8 cellular contexts compared by ENCODE assay signal in genomic region chr1:53944469-53945182, GRCh38. TPM values are rescaled to one million over a fixed set of nuclear protein-coding genes. Genes with fewer than 3 reads are reported as not detected.
DNase-seq lines count a peak whose midpoint lies in the region; ATAC-seq, FAIRE-seq and TF ChIP-seq lines count a peak whose summit lies in the region.

No MANE protein-coding gene starts in this region.

- TF ChIP-seq RAD21 in K562 (CRISPR knock-in tag; conservative IDR thresholded peaks at IDR 0.05 in 1 of 2, IDR thresholded peaks at IDR 0.05 in 1 of 2), result no peak

- H3K9me1 ChIP-seq in K562 (ENCODE audit: control insufficient read depth, insufficient read depth, low read length), result no peaks in the 10 kb centered on the region

- H3K79me2 ChIP-seq in K562 (ENCODE audit: control insufficient read depth, insufficient read depth, low read length), result peaks cover 88% of the 10 kb centered on the region

- no peaks in the 10 kb centered on the region for H3K9me3 ChIP-seq in BLaER1 treated with 17β-estradiol and CSF1 and Interleukin-3, amounts not matched to agents 10 nM and 100 nM (replicated peaks in 1 of 11)
- H3K9me3 ChIP-seq in HUES48 (ENCODE audit: control insufficient read depth, insufficient read depth, low read length) (no peaks in the 10 kb centered on the region), K562 (replicated peaks; ENCODE audit: control insufficient read depth, insufficient read depth, low read depth, low read length) (no peaks in the 10 kb centered on the region), right lobe of liver (no peaks in the 10 kb centered on the region), upper lobe of right lung (no peaks in the 10 kb centered on the region)

- BruUV-seq in K562 (replicated peaks; lab: Mats Ljungman, UMichigan), result TSS peak; percentile 55

- H3K9ac ChIP-seq in BLaER1 treated with 17β-estradiol and CSF1 and Interleukin-3, amounts not matched to agents 10 nM and 100 nM, result peak overlapping the region; percentile 82 to 91 (median 88)
- H3K9ac ChIP-seq in HUES48 (ENCODE audit: low read depth, low read length) (peak overlapping the region; percentile 48; the same call in 1 of the 2 replicates), K562 (ENCODE audit: insufficient read depth in 1 of 2, low read depth in 2 of 2, low read length in 2 of 2) (peak overlapping the region; percentile 84 to 97)

- peaks cover 3 to 23% (median 8%) of the 10 kb centered on the region in 11 experiments; a peak in 17 of 22 replicates for H4K20me1 ChIP-seq in BLaER1 treated with 17β-estradiol and CSF1 and Interleukin-3, amounts not matched to agents 10 nM and 100 nM
- H4K20me1 ChIP-seq in K562 (replicated peaks; ENCODE audit: control insufficient read depth, insufficient read depth, low read length), result peaks cover 11% of the 10 kb centered on the region

- FAIRE-seq in K562 (lab: Jason Lieb, UNC), result peak; percentile 6

- in situ Hi-C loops in K562 (cut with MboI), result no loop called here

- no peaks in the 10 kb centered on the region for H3K27me3 ChIP-seq in BLaER1 treated with 17β-estradiol and CSF1 and Interleukin-3, amounts not matched to agents 10 nM and 100 nM
- H3K27me3 ChIP-seq in HUES48 (ENCODE audit: control insufficient read depth, insufficient read depth, low read length) (no peaks in the 10 kb centered on the region), K562 (ENCODE audit: control insufficient read depth in 2 of 2, insufficient read depth in 2 of 2, low read length in 2 of 2) (no peaks in the 10 kb centered on the region), right lobe of liver (no peaks in the 10 kb centered on the region), upper lobe of right lung (no peaks in the 10 kb centered on the region)

- TF ChIP-seq EP300 in K562 (IDR thresholded peaks at IDR 0.05; ENCODE audit: low read length), result no peak

- intact Hi-C loops in K562 (cut with micrococcal nuclease), result loop anchor here (5.0 to 10.0 kb wide), 2 partner anchors 108 to 460 kb away; partner anchors contain the start of genes TCEANC2 and TMEM59
- intact Hi-C loops in right lobe of liver (cut with DNase I), result loop anchor here in 1 of 2 donors (5.0 kb wide), 2 partner anchors 52 to 67 kb away; partner anchors contain the start of gene DIO1
- intact Hi-C loops in upper lobe of right lung (cut with DNase I), result no loop called here

- TF ChIP-seq CTCF in K562 (IDR thresholded peaks at IDR 0.05 in 2 of 3, conservative IDR thresholded peaks at IDR 0.05 in 1 of 3; ENCODE audit: insufficient read depth in 2 of 3, low read depth in 1 of 3, low read length in 3 of 3) (no peak), right lobe of liver (IDR thresholded peaks at IDR 0.05) (no peak), upper lobe of right lung (IDR thresholded peaks at IDR 0.05) (no peak)

- POLR2A ChIA-PET in K562 (lab: Yijun Ruan, JAX), result interaction anchor here (0.5 to 2.2 kb wide), 11 partner anchors 8 to 709 kb away, joined by 3 to 9 read pairs (median 4); partner anchors contain the start of gene YIPF1

- CTCF ChIA-PET in K562 (lab: Yijun Ruan, JAX; ENCODE audit: low intra/inter-chr PET ratio), result no interaction called here

- 0 out of 3 replicates have a peak, but pooled peaks have one; percentile 0 for ATAC-seq in K562
- no peak for ATAC-seq in right lobe of liver
- no peak for ATAC-seq in upper lobe of right lung
- no peak for ATAC-seq in HG03520 (IDR thresholded peaks at IDR 0.05; ENCODE audit: unreplicated experiment)

- H3K27ac ChIP-seq in BLaER1 treated with 17β-estradiol and CSF1 and Interleukin-3, amounts not matched to agents 10 nM and 100 nM, result peak overlapping the region; percentile 61 to 89 (median 80)
- H3K27ac ChIP-seq in HUES48 (ENCODE audit: low read depth, low read length), result no peak overlapping the region
- H3K27ac ChIP-seq in K562 (ENCODE audit: extremely low read depth, low read depth, low read length), result peak overlapping the region; percentile 91
- peak overlapping the region; percentile 52 to 83 (median 77) for H3K27ac ChIP-seq in right lobe of liver
- H3K27ac ChIP-seq in upper lobe of right lung, result peak overlapping the region; percentile 75

- peaks cover 31 to 46% (median 38%) of the 10 kb centered on the region in 10 experiments for H3K4me1 ChIP-seq in BLaER1 treated with 17β-estradiol and CSF1 and Interleukin-3, amounts not matched to agents 10 nM and 100 nM
- H3K4me1 ChIP-seq in HUES48 (ENCODE audit: control insufficient read depth, insufficient read depth, low read length), result peaks cover 17% of the 10 kb centered on the region
- H3K4me1 ChIP-seq in K562 (replicated peaks in 1 of 2; ENCODE audit: control insufficient read depth in 2 of 2, insufficient read depth in 2 of 2, low read length in 2 of 2), result peaks cover 27 to 29% of the 10 kb centered on the region in 2 experiments
- peaks cover 0 to 25% (median 0%) of the 10 kb centered on the region in 4 donors for H3K4me1 ChIP-seq in right lobe of liver
- peaks cover 25% of the 10 kb centered on the region for H3K4me1 ChIP-seq in upper lobe of right lung

- peak overlapping the region; percentile 75 to 98 (median 91) for H3K4me3 ChIP-seq in BLaER1 treated with 17β-estradiol and CSF1 and Interleukin-3, amounts not matched to agents 10 nM and 100 nM
- H3K4me3 ChIP-seq in HUES48 (ENCODE audit: low read depth, low read length), result peak overlapping the region; percentile 84
- H3K4me3 ChIP-seq in K562, result peak overlapping the region; percentile 88
- H3K4me3 ChIP-seq in right lobe of liver, result peak overlapping the region; percentile 74 to 91 (median 90)
- H3K4me3 ChIP-seq in upper lobe of right lung, result peak overlapping the region; percentile 87

- TF ChIP-seq POLR2A in K562 (conservative IDR thresholded peaks at IDR 0.05) (no peak), right lobe of liver (IDR thresholded peaks at IDR 0.05) (no peak)

- peaks cover 3 to 20% (median 6%) of the 10 kb centered on the region in 11 experiments; a peak in 13 of 22 replicates for H3K36me3 ChIP-seq in BLaER1 treated with 17β-estradiol and CSF1 and Interleukin-3, amounts not matched to agents 10 nM and 100 nM
- H3K36me3 ChIP-seq in HUES48 (ENCODE audit: control insufficient read depth, insufficient read depth, low read length) (peaks cover 7% of the 10 kb centered on the region; the same call in 1 of the 2 replicates), K562 (ENCODE audit: control insufficient read depth, insufficient read depth, low read length) (peaks cover 22% of the 10 kb centered on the region), right lobe of liver (no peaks in the 10 kb centered on the region), upper lobe of right lung (no peaks in the 10 kb centered on the region)

- DNase-seq in K562 (ENCODE audit: extremely low read depth in 1 of 4, low spot score in 3 of 4) (peak in 3 of 4 experiments; percentile 28 to 51 (median 29)), right lobe of liver (no peak), upper lobe of right lung (no peak), GM19240 (ENCODE audit: insufficient read length, low spot score) (no peak), SIG-M5 treated with dmso at 0.1 percent for 504 hours (lab: John Stamatoyannopoulos, UW; ENCODE audit: unreplicated experiment) (no peak)

- H2AFZ ChIP-seq in K562 (ENCODE audit: low read depth, low read length), result peak overlapping the region; percentile 92

- H3K4me2 ChIP-seq in BLaER1 treated with 17β-estradiol and CSF1 and Interleukin-3, amounts not matched to agents 10 nM and 100 nM, result peak overlapping the region; percentile 86 to 98 (median 91)
- peak overlapping the region; percentile 91 for H3K4me2 ChIP-seq in K562 (ENCODE audit: insufficient read depth, low read length)

- 3% methylated on average over 20 of the region's 20 CpGs for WGBS in K562 (ENCODE audit: insufficient coverage, low coverage, missing lambda C conversion rate)
- 57% methylated on average over 19 of the region's 20 CpGs for WGBS in right lobe of liver (ENCODE audit: insufficient coverage, low coverage, low lambda C conversion rate, missing lambda C conversion rate)

RNA-seq across cellular contexts. Expression of gene IFT25, which starts 0.9 kb away (rescaled TPM):
- 66.3 and 178 TPM in 2 replicates for total RNA-seq in K562 (2011; cell fraction: chromatin; rRNA removed; ENCODE audit: low replicate concordance)
- 42.0 and 52.9 TPM in 2 replicates for total RNA-seq in K562 (2011; cell fraction: nucleolus; rRNA removed)
- 98.8 and 143 TPM in 2 replicates for total RNA-seq in K562 (2011; cell fraction: nucleoplasm; rRNA removed)
- 167 and 181 TPM in 2 replicates for total RNA-seq in K562 (2014; rRNA removed)
- total RNA-seq in K562 (2014; rRNA removed; fragmentation: Illumina TruSeq; extraction: Trizol), result 147 and 167 TPM in 2 replicates
- total RNA-seq in K562 (2015; rRNA removed; fragmentation: Illumina TruSeq; extraction: Trizol), result 189 and 209 TPM in 2 replicates
- total RNA-seq in K562 (2021), result 93.6 and 94.4 TPM in 2 replicates
- polyA plus RNA-seq in K562 (2011; rRNA removed), result 110 and 150 TPM in 2 replicates
- polyA plus RNA-seq in K562 (2011; cell fraction: cytosol; rRNA removed), result 16.5 and 38.3 TPM in 2 replicates
- polyA plus RNA-seq in K562 (2011; cell fraction: nucleus; rRNA removed), result 68.4 and 110 TPM in 2 replicates
- polyA plus RNA-seq in K562 (2012), result 81.2 and 153 TPM in 2 replicates
- 153 and 157 TPM in 2 replicates for polyA plus RNA-seq in K562 (2014; fragmentation: Illumina TruSeq; extraction: Trizol)
- polyA plus RNA-seq in K562 (2014; fragmentation: Nextera tagmentation; extraction: Ambion mirVana), result 100 to 1,000 TPM; 168 to 178 TPM
- 202 and 206 TPM in 2 replicates for polyA plus RNA-seq in K562 (2014; rRNA removed)
- polyA minus RNA-seq in K562 (2011; rRNA and poly(A)+ RNA removed), result 39.2 and 55.5 TPM in 2 replicates
- 14.8 and 15.3 TPM in 2 replicates for polyA minus RNA-seq in K562 (2011; cell fraction: cytosol; rRNA and poly(A)+ RNA removed)
- 39.7 and 75.0 TPM in 2 replicates for polyA minus RNA-seq in K562 (2011; cell fraction: nucleus; rRNA and poly(A)+ RNA removed)
- 10 to 100 TPM; 11.7 to 19.3 (median 12.9) TPM for total RNA-seq in right lobe of liver
- total RNA-seq in upper lobe of right lung, result 16.8 TPM

RNA-seq across cellular contexts. Expression of gene LRRC42, which starts 1.5 kb away (rescaled TPM):
- 17.8 and 28.0 TPM in 2 replicates for total RNA-seq in K562 (2011; cell fraction: chromatin; rRNA removed; ENCODE audit: low replicate concordance)
- total RNA-seq in K562 (2011; cell fraction: nucleolus; rRNA removed), result 12.8 and 13.8 TPM in 2 replicates
- 15.5 and 17.3 TPM in 2 replicates for total RNA-seq in K562 (2011; cell fraction: nucleoplasm; rRNA removed)
- total RNA-seq in K562 (2014; rRNA removed), result 26.0 and 26.2 TPM in 2 replicates
- 39.0 and 45.4 TPM in 2 replicates for total RNA-seq in K562 (2014; rRNA removed; fragmentation: Illumina TruSeq; extraction: Trizol)
- 35.0 and 35.5 TPM in 2 replicates for total RNA-seq in K562 (2015; rRNA removed; fragmentation: Illumina TruSeq; extraction: Trizol)
- total RNA-seq in K562 (2021), result 40.1 and 42.7 TPM in 2 replicates
- 51.9 and 64.1 TPM in 2 replicates for polyA plus RNA-seq in K562 (2011; rRNA removed)
- 28.3 and 36.7 TPM in 2 replicates for polyA plus RNA-seq in K562 (2011; cell fraction: cytosol; rRNA removed)
- polyA plus RNA-seq in K562 (2011; cell fraction: nucleus; rRNA removed), result 17.0 and 23.4 TPM in 2 replicates
- polyA plus RNA-seq in K562 (2012), result 39.1 and 44.1 TPM in 2 replicates
- 42.0 and 42.9 TPM in 2 replicates for polyA plus RNA-seq in K562 (2014; fragmentation: Illumina TruSeq; extraction: Trizol)
- 10 to 100 TPM; 17.3 to 19.1 TPM for polyA plus RNA-seq in K562 (2014; fragmentation: Nextera tagmentation; extraction: Ambion mirVana)
- polyA plus RNA-seq in K562 (2014; rRNA removed), result 33.6 and 35.2 TPM in 2 replicates
- 39.8 and 45.6 TPM in 2 replicates for polyA minus RNA-seq in K562 (2011; rRNA and poly(A)+ RNA removed)
- polyA minus RNA-seq in K562 (2011; cell fraction: cytosol; rRNA and poly(A)+ RNA removed), result 24.0 and 25.1 TPM in 2 replicates
- polyA minus RNA-seq in K562 (2011; cell fraction: nucleus; rRNA and poly(A)+ RNA removed), result 5.8 and 14.1 TPM in 2 replicates
- 10 to 100 TPM in 4 of 6 experiments, 1 to 10 TPM in 2; 9.7 to 19.9 (median 14.8) TPM for total RNA-seq in right lobe of liver
- total RNA-seq in upper lobe of right lung, result 18.1 TPM

RNA-seq across cellular contexts. Expression of gene DIO1, which starts 50.6 kb away (rescaled TPM):
- not detected in 2 replicates for total RNA-seq in K562 (2011; cell fraction: chromatin; rRNA removed; ENCODE audit: low replicate concordance)
- not detected in 2 replicates for total RNA-seq in K562 (2011; cell fraction: nucleolus; rRNA removed)
- not detected in 2 replicates for total RNA-seq in K562 (2011; cell fraction: nucleoplasm; rRNA removed)
- total RNA-seq in K562 (2014; rRNA removed) (not detected in 2 replicates), K562 (2014; rRNA removed; fragmentation: Illumina TruSeq; extraction: Trizol) (not detected in 2 replicates), K562 (2015; rRNA removed; fragmentation: Illumina TruSeq; extraction: Trizol) (not detected in 2 replicates), K562 (2021) (not detected in 2 replicates), right lobe of liver (100 to 1,000 TPM in 3 of 6 experiments, 10 to 100 TPM in 3; 27.2 to 132 (median 72.1) TPM), upper lobe of right lung (not detected)
- polyA plus RNA-seq in K562 (2011; rRNA removed) (not detected in 2 replicates), K562 (2014; fragmentation: Illumina TruSeq; extraction: Trizol) (not detected in 2 replicates), K562 (2014; fragmentation: Nextera tagmentation; extraction: Ambion mirVana) (not detected), K562 (2014; rRNA removed) (not detected in 2 replicates)
- polyA plus RNA-seq in K562 (2011; cell fraction: cytosol; rRNA removed), result not detected in 2 replicates
- polyA plus RNA-seq in K562 (2011; cell fraction: nucleus; rRNA removed), result not detected in 2 replicates
- 0.07 TPM in 1 of 2 replicates, not detected in the other for polyA plus RNA-seq in K562 (2012)
- polyA minus RNA-seq in K562 (2011; rRNA and poly(A)+ RNA removed), result not detected in 2 replicates
- not detected in 2 replicates for polyA minus RNA-seq in K562 (2011; cell fraction: cytosol; rRNA and poly(A)+ RNA removed)
- 0.78 TPM in 1 of 2 replicates, not detected in the other for polyA minus RNA-seq in K562 (2011; cell fraction: nucleus; rRNA and poly(A)+ RNA removed)

RNA-seq across cellular contexts. Expression of gene YIPF1, which starts 55.0 kb away (rescaled TPM):
- 23.9 and 24.2 TPM in 2 replicates for total RNA-seq in K562 (2011; cell fraction: chromatin; rRNA removed; ENCODE audit: low replicate concordance)
- total RNA-seq in K562 (2011; cell fraction: nucleolus; rRNA removed), result 24.2 and 25.8 TPM in 2 replicates
- total RNA-seq in K562 (2011; cell fraction: nucleoplasm; rRNA removed), result 26.2 and 36.1 TPM in 2 replicates
- 17.8 and 23.8 TPM in 2 replicates for total RNA-seq in K562 (2014; rRNA removed)
- 21.6 and 23.9 TPM in 2 replicates for total RNA-seq in K562 (2014; rRNA removed; fragmentation: Illumina TruSeq; extraction: Trizol)
- total RNA-seq in K562 (2015; rRNA removed; fragmentation: Illumina TruSeq; extraction: Trizol), result 17.9 and 19.6 TPM in 2 replicates
- 15.3 and 15.5 TPM in 2 replicates for total RNA-seq in K562 (2021)
- polyA plus RNA-seq in K562 (2011; rRNA removed), result 35.6 and 37.5 TPM in 2 replicates
- 27.6 and 37.8 TPM in 2 replicates for polyA plus RNA-seq in K562 (2011; cell fraction: cytosol; rRNA removed)
- 19.0 and 21.7 TPM in 2 replicates for polyA plus RNA-seq in K562 (2011; cell fraction: nucleus; rRNA removed)
- 17.0 and 25.2 TPM in 2 replicates for polyA plus RNA-seq in K562 (2012)
- 25.0 and 27.3 TPM in 2 replicates for polyA plus RNA-seq in K562 (2014; fragmentation: Illumina TruSeq; extraction: Trizol)
- 10 to 100 TPM; 11.5 to 15.2 TPM for polyA plus RNA-seq in K562 (2014; fragmentation: Nextera tagmentation; extraction: Ambion mirVana)
- polyA plus RNA-seq in K562 (2014; rRNA removed), result 19.2 and 21.3 TPM in 2 replicates
- polyA minus RNA-seq in K562 (2011; rRNA and poly(A)+ RNA removed), result 27.7 and 28.8 TPM in 2 replicates
- 8.5 and 12.5 TPM in 2 replicates for polyA minus RNA-seq in K562 (2011; cell fraction: cytosol; rRNA and poly(A)+ RNA removed)
- polyA minus RNA-seq in K562 (2011; cell fraction: nucleus; rRNA and poly(A)+ RNA removed), result 4.6 and 7.3 TPM in 2 replicates
- 10 to 100 TPM; 20.5 to 34.5 (median 25.4) TPM for total RNA-seq in right lobe of liver
- 24.1 TPM for total RNA-seq in upper lobe of right lung

Comparison
In these comparisons a context has a peak if more than half of its experiments do, and no peak if none do; other contexts are left out.
1. DNase-seq: peak in K562 (3 of 4); none in right lobe of liver (0 of 3), upper lobe of right lung (single experiment), GM19240 (single experiment) and SIG-M5 treated with dmso at 0.1 percent for 504 hours (single experiment).
2. RNA of gene DIO1, which starts 50.6 kb away (total RNA-seq): 27.2 to 132 TPM in right lobe of liver; not detected in K562 and not detected in upper lobe of right lung (single experiment); every median in the first group is over 10 times any median in the second.
3. Peak in every context shown above with its lines, with median percentiles within 50 percentile points of each other: H3K4me3 ChIP-seq and H3K9ac ChIP-seq.